Comparison of ENCODE assay signal across 1 cellular context in the genomic region with DNA sequence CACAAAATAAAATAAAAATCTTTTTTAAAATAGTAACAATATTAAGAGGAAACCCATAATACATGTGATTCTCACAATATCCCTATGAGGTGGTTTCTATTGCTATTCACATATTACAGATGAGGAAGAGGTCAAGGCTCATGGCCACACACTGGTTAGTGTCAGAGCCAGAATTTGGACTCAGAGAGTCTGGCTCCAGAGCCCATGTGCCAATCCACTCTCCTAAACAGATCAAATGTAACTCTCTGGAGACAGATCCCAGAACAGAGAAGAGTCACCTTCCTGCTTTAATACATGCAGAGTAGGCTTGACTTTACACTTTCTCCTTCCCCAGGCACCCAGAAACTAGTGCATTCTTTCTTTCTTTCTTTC.
TF ChIP-seq lines count a peak whose summit lies in the region.

No MANE protein-coding gene starts in this region.

TF ChIP-seq in HepG2, 621 proteins besides CTCF, POLR2A, EP300 and RAD21:
- 0 out of 2 replicates have a peak, but pooled peaks have one; percentile 12 for TF ChIP-seq HNF4A (CRISPR knock-in tag; IDR thresholded peaks at IDR 0.05)
- 0 out of 4 replicates have a peak, but pooled peaks of 1 of the 2 experiments have one; percentile 18 for TF ChIP-seq NR2F1 (CRISPR knock-in tag; IDR thresholded peaks at IDR 0.05)
- TF ChIP-seq IRF2 (CRISPR knock-in tag; IDR thresholded peaks at IDR 0.05) = no peak
